In genomic region chr17:7844292-7845154, GRCh38 we compare ENCODE assay signal across 8 cellular contexts. TPM values are rescaled to one million over a fixed set of nuclear protein-coding genes. Genes with fewer than 3 reads are reported as not detected.
DNase-seq lines count a peak whose midpoint lies in the region; TF ChIP-seq lines count a peak whose summit lies in the region.

No MANE protein-coding gene starts in this region.

- H4K20me1 ChIP-seq in GM23248 (ENCODE audit: insufficient read depth) (no peaks in the 10 kb centered on the region), neural progenitor cell (ENCODE audit: low read depth) (peaks cover 98% of the 10 kb centered on the region)

- H3K9me3 ChIP-seq in GM23248 (ENCODE audit: low read depth), result no peaks in the 10 kb centered on the region
- no peaks in the 10 kb centered on the region for H3K9me3 ChIP-seq in SJSA1 (replicated peaks)
- H3K9me3 ChIP-seq in neural progenitor cell (ENCODE audit: low read depth), result no peaks in the 10 kb centered on the region

- no peaks in the 10 kb centered on the region; the same call in 1 of the 2 replicates for H3K36me3 ChIP-seq in GM23248 (ENCODE audit: low read depth)
- H3K36me3 ChIP-seq in SJSA1, result peaks cover 16% of the 10 kb centered on the region
- H3K36me3 ChIP-seq in neural progenitor cell, result no peaks in the 10 kb centered on the region

- H3K27me3 Mint-ChIP-seq in activated naive CD4-positive, alpha-beta T cell treated with anti-CD3 and anti-CD28 coated beads for 36 hours (ENCODE audit: low read depth), result no peaks in the 10 kb centered on the region
- H3K27me3 Mint-ChIP-seq in neural progenitor cell (ENCODE audit: insufficient read depth, low read depth), result peaks cover 6% of the 10 kb centered on the region

- H2AFZ ChIP-seq in GM23248 (peak overlapping the region; percentile 56; the same call in 1 of the 2 replicates), neural progenitor cell (replicated peaks) (no peak overlapping the region)

- intact Hi-C loops in activated naive CD4-positive, alpha-beta T cell treated with anti-CD3 and anti-CD28 coated beads for 36 hours (cut with micrococcal nuclease), result loop anchor here (1.0 to 10.0 kb wide), 11 partner anchors 9 to 607 kb away; partner anchors contain the start of genes ACAP1, CTDNEP1, EIF5A and ELP5

- H3K4me1 ChIP-seq in GM23248 (ENCODE audit: insufficient read depth), result peaks cover 6% of the 10 kb centered on the region; the same call in 1 of the 2 replicates
- H3K4me1 ChIP-seq in SJSA1 (replicated peaks), result peaks cover 25% of the 10 kb centered on the region
- peaks cover 23% of the 10 kb centered on the region for H3K4me1 ChIP-seq in neural progenitor cell

- peak overlapping the region; percentile 99 for H3K27ac Mint-ChIP-seq in activated naive CD4-positive, alpha-beta T cell treated with anti-CD3 and anti-CD28 coated beads for 36 hours
- H3K27ac Mint-ChIP-seq in neural progenitor cell, result peak overlapping the region; percentile 66

- H3K27me3 ChIP-seq in GM23248 (replicated peaks; ENCODE audit: insufficient read depth), result no peaks in the 10 kb centered on the region
- no peaks in the 10 kb centered on the region for H3K27me3 ChIP-seq in SJSA1 (replicated peaks)
- H3K27me3 ChIP-seq in neural progenitor cell, result no peaks in the 10 kb centered on the region

- H3K27ac ChIP-seq in GM23248, result peak overlapping the region; percentile 99
- H3K27ac ChIP-seq in SJSA1, result peak overlapping the region; percentile 97
- H3K27ac ChIP-seq in neural progenitor cell, result no peak overlapping the region

- CTCF ChIA-PET in activated naive CD4-positive, alpha-beta T cell treated with anti-CD3 and anti-CD28 coated beads for 36 hours (lab: Charles Lee), result interaction anchor here (0.7 to 2.4 kb wide), 10 partner anchors 9 to 146 kb away, joined by 3 to 20 read pairs (median 4); no protein-coding TSS in a partner anchor

- H3K4me3 ChIP-seq in GM23248, result peak overlapping the region; percentile 79
- H3K4me3 ChIP-seq in SJSA1, result peak overlapping the region; percentile 51
- peak overlapping the region; percentile 76 for H3K4me3 ChIP-seq in neural progenitor cell

- H3K79me2 ChIP-seq in GM23248 (ENCODE audit: insufficient read depth) (peaks cover 48% of the 10 kb centered on the region), neural progenitor cell (ENCODE audit: low read depth) (peaks cover 56% of the 10 kb centered on the region)

- in situ Hi-C loops in GM23248 (cut with MboI), result no loop called here

- peak overlapping the region; percentile 97 for H3K9ac ChIP-seq in GM23248
- no peak overlapping the region for H3K9ac ChIP-seq in neural progenitor cell

- 0 to 2% methylated on average over 69 to 70 of the region's 71 CpGs for WGBS in GM23248 (ENCODE audit: low coverage in 1 of 2, low lambda C conversion rate in 2 of 2, missing lambda C conversion rate in 2 of 2), 2 experiments

- H3K9me3 Mint-ChIP-seq in activated naive CD4-positive, alpha-beta T cell treated with anti-CD3 and anti-CD28 coated beads for 36 hours, result no peaks in the 10 kb centered on the region
- no peaks in the 10 kb centered on the region for H3K9me3 Mint-ChIP-seq in neural progenitor cell

- H3K36me3 Mint-ChIP-seq in activated naive CD4-positive, alpha-beta T cell treated with anti-CD3 and anti-CD28 coated beads for 36 hours (ENCODE audit: low read depth), result peaks cover 13% of the 10 kb centered on the region
- H3K36me3 Mint-ChIP-seq in neural progenitor cell, result peaks cover 11% of the 10 kb centered on the region

- TF ChIP-seq CTCF in neural progenitor cell (IDR thresholded peaks at IDR 0.05), result no peak

- H3K9me2 ChIP-seq in GM23248 (ENCODE audit: insufficient read depth), result no peaks in the 10 kb centered on the region

- DNase-seq in ELR (ENCODE audit: low read depth) (peak; percentile 98), GM23248 (peak; percentile 99), LoVo (ENCODE audit: low spot score) (peak; percentile 95), SJSA1 (ENCODE audit: low read depth in 1 of 2, low spot score in 2 of 2) (peak; percentile 91 to 92), foreskin melanocyte (peak; percentile 91), neural progenitor cell (ENCODE audit: low spot score) (peak; percentile 95), superior temporal gyrus (ENCODE audit: extremely low spot score) (peak; percentile 99)
- DNase-seq in activated naive CD4-positive, alpha-beta T cell treated with anti-CD3 and anti-CD28 coated beads for 36 hours, result peak; percentile 90

- H3K4me2 ChIP-seq in GM23248 (ENCODE audit: unreplicated experiment) (peak overlapping the region; percentile 100), neural progenitor cell (peak overlapping the region; percentile 99)

- H3K4me1 Mint-ChIP-seq in activated naive CD4-positive, alpha-beta T cell treated with anti-CD3 and anti-CD28 coated beads for 36 hours (ENCODE audit: low read depth), result peaks cover 46% of the 10 kb centered on the region
- H3K4me1 Mint-ChIP-seq in neural progenitor cell, result peaks cover 34% of the 10 kb centered on the region

- H3K4me3 Mint-ChIP-seq in activated naive CD4-positive, alpha-beta T cell treated with anti-CD3 and anti-CD28 coated beads for 36 hours, result peak overlapping the region; percentile 89
- H3K4me3 Mint-ChIP-seq in neural progenitor cell, result peak overlapping the region; percentile 95

- peaks cover 18% of the 10 kb centered on the region for H3F3A ChIP-seq in GM23248 (ENCODE audit: insufficient read depth)
- peaks cover 49% of the 10 kb centered on the region for H3F3A ChIP-seq in neural progenitor cell (ENCODE audit: low read depth)

RNA-seq across cellular contexts. Expression of gene TMEM88, which starts 10.3 kb away (rescaled TPM):
- not detected in 2 replicates for total RNA-seq in GM23248 (2014; rRNA removed; shearing (Covaris generic))
- 0.23 TPM in 1 of 2 replicates, not detected in the other for polyA plus RNA-seq in GM23248 (2016; fragmentation: Nextera tagmentation; extraction: Ambion mirVana)
- total RNA-seq in SJSA1 (2014; rRNA removed; shearing (Covaris generic)), result not detected in 2 replicates
- total RNA-seq in activated naive CD4-positive, alpha-beta T cell treated with anti-CD3 and anti-CD28 coated beads for 36 hours, result 1 to 10 TPM; 1.2 to 1.5 TPM
- total RNA-seq in neural progenitor cell (ENCODE audit: low replicate concordance), result 13.8 and 53.7 TPM in 2 replicates

RNA-seq across cellular contexts. Expression of gene KDM6B, which starts 10.5 kb away (rescaled TPM):
- total RNA-seq in GM23248 (2014; rRNA removed; shearing (Covaris generic)), result 0.76 and 1.3 TPM in 2 replicates
- polyA plus RNA-seq in GM23248 (2016; fragmentation: Nextera tagmentation; extraction: Ambion mirVana), result 1.6 and 2.3 TPM in 2 replicates
- 0.34 and 0.85 TPM in 2 replicates for total RNA-seq in SJSA1 (2014; rRNA removed; shearing (Covaris generic))
- total RNA-seq in activated naive CD4-positive, alpha-beta T cell treated with anti-CD3 and anti-CD28 coated beads for 36 hours, result 10 to 100 TPM; 22.7 to 24.1 TPM
- total RNA-seq in neural progenitor cell (ENCODE audit: low replicate concordance), result 6.8 and 12.3 TPM in 2 replicates

RNA-seq across cellular contexts. Expression of gene NAA38, which starts 12.8 kb away (rescaled TPM):
- total RNA-seq in GM23248 (2014; rRNA removed; shearing (Covaris generic)), result 70.4 and 71.5 TPM in 2 replicates
- polyA plus RNA-seq in GM23248 (2016; fragmentation: Nextera tagmentation; extraction: Ambion mirVana), result 185 and 196 TPM in 2 replicates
- total RNA-seq in SJSA1 (2014; rRNA removed; shearing (Covaris generic)), result 90.7 and 148 TPM in 2 replicates
- 10 to 100 TPM; 75.0 to 75.3 TPM for total RNA-seq in activated naive CD4-positive, alpha-beta T cell treated with anti-CD3 and anti-CD28 coated beads for 36 hours
- total RNA-seq in neural progenitor cell (ENCODE audit: low replicate concordance), result 8.6 and 27.4 TPM in 2 replicates

RNA-seq across cellular contexts. Expression of gene CYB5D1, which starts 13.3 kb away (rescaled TPM):
- 11.0 and 20.6 TPM in 2 replicates for total RNA-seq in GM23248 (2014; rRNA removed; shearing (Covaris generic))
- 8.6 and 9.9 TPM in 2 replicates for polyA plus RNA-seq in GM23248 (2016; fragmentation: Nextera tagmentation; extraction: Ambion mirVana)
- 2.6 and 2.8 TPM in 2 replicates for total RNA-seq in SJSA1 (2014; rRNA removed; shearing (Covaris generic))
- 1 to 10 TPM; 6.1 to 6.5 TPM for total RNA-seq in activated naive CD4-positive, alpha-beta T cell treated with anti-CD3 and anti-CD28 coated beads for 36 hours
- total RNA-seq in neural progenitor cell (ENCODE audit: low replicate concordance), result 11.5 and 12.9 TPM in 2 replicates

RNA-seq across cellular contexts. Expression of gene CHD3, which starts 44.1 kb away (rescaled TPM):
- 56.5 and 73.6 TPM in 2 replicates for total RNA-seq in GM23248 (2014; rRNA removed; shearing (Covaris generic))
- polyA plus RNA-seq in GM23248 (2016; fragmentation: Nextera tagmentation; extraction: Ambion mirVana), result 14.0 and 16.0 TPM in 2 replicates
- 58.3 and 101 TPM in 2 replicates for total RNA-seq in SJSA1 (2014; rRNA removed; shearing (Covaris generic))
- total RNA-seq in activated naive CD4-positive, alpha-beta T cell treated with anti-CD3 and anti-CD28 coated beads for 36 hours, result 100 to 1,000 TPM; 180 to 185 TPM
- 12.8 and 28.0 TPM in 2 replicates for total RNA-seq in neural progenitor cell (ENCODE audit: low replicate concordance)
